ENCODE assay signal across 13 cellular contexts in the genomic region with DNA sequence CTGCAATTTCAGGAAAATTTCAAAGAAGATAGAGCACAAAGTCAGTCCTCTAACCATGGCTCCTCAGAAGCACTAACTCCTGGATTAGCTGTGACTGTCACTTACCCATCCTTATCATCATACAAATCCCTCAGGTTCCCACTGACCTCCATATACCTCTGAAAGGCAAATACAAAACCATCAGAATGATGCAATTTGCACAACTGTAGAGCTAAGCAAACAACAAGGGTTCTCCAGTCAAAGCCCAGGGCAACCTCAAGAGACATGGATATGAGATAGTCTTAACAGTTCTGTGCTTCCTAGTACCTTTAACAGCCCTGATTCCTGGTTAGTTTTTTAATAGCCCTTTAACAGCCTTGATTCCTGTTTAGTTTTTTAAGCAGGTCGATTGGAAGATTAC. TPM values are rescaled to one million over a fixed set of nuclear protein-coding genes. Genes with fewer than 3 reads are reported as not detected.
DNase-seq lines count a peak whose midpoint lies in the region; ATAC-seq and TF ChIP-seq lines count a peak whose summit lies in the region.
"Had no signal": no experiment of that assay in that cellular context is flagged by ENCODE, and none has a peak within 500 bp of the region (broad histone marks: within the 10 kb centered on the region; RNA-seq: fewer than 3 reads in every experiment).

No MANE protein-coding gene starts in this region.

- H3K9me3 Mint-ChIP-seq in natural killer cell treated with Interleukin-12 subunit alpha and Interleukin-12 subunit beta and Interleukin-15 and Interleukin-18, amount 100 ng/mL, for 72 hours = no peaks in the 10 kb centered on the region
- no peaks in the 10 kb centered on the region for H3K9me3 Mint-ChIP-seq in natural killer cell
- no peaks in the 10 kb centered on the region for H3K9me3 Mint-ChIP-seq in activated T-helper 17 cell treated with anti-CD3 and anti-CD28 coated beads, Interleukin-2, amount 50 U/mL, for 72 hours
- no peaks in the 10 kb centered on the region for H3K9me3 Mint-ChIP-seq in type B pancreatic cell

- DNase-seq in natural killer cell treated with Interleukin-12 subunit alpha and Interleukin-12 subunit beta and Interleukin-15 and Interleukin-18, amount 100 ng/mL, for 72 hours (ENCODE audit: low spot score) = no peak
- DNase-seq in natural killer cell (no peak), type B pancreatic cell (ENCODE audit: extremely low spot score, unreplicated experiment) (no peak), DMS153 (lab: John Stamatoyannopoulos, UW) (no peak)
- DNase-seq: activated CD4-positive, alpha-beta T cell treated with anti-CD3 and anti-CD28 coated beads for 4 hours; activated effector memory CD4-positive, alpha-beta T cell treated with Interleukin-2 at 50 U/mL for 16 hours; brain microvascular endothelial cell; NCI-H1092; NCI-H2171 had no signal

- H3K36me3 Mint-ChIP-seq in natural killer cell treated with Interleukin-12 subunit alpha and Interleukin-12 subunit beta and Interleukin-15 and Interleukin-18, amount 100 ng/mL, for 72 hours = peaks cover 16% of the 10 kb centered on the region
- peaks cover 12% of the 10 kb centered on the region for H3K36me3 Mint-ChIP-seq in natural killer cell
- peaks cover 74% of the 10 kb centered on the region for H3K36me3 Mint-ChIP-seq in activated T-helper 17 cell treated with anti-CD3 and anti-CD28 coated beads, Interleukin-2, amount 50 U/mL, for 72 hours (ENCODE audit: low read depth)
- peaks cover 24% of the 10 kb centered on the region for H3K36me3 Mint-ChIP-seq in type B pancreatic cell

- intact Hi-C loops in natural killer cell (cut with micrococcal nuclease) = no loop called here

- no peak for ATAC-seq in natural killer cell treated with Interleukin-12 subunit alpha and Interleukin-12 subunit beta and Interleukin-15 and Interleukin-18, amount 100 ng/mL, for 72 hours
- ATAC-seq in natural killer cell (no peak), GM21367 (IDR thresholded peaks at IDR 0.05; ENCODE audit: unreplicated experiment) (no peak)
- no peak for ATAC-seq in activated T-helper 17 cell treated with anti-CD3 and anti-CD28 coated beads, Interleukin-2, amount 50 U/mL, for 72 hours (replicated peaks)
- ATAC-seq: Right ventricle myocardium inferior had no signal

- no peak for TF ChIP-seq CTCF in natural killer cell (IDR thresholded peaks at IDR 0.05)
- no peak for TF ChIP-seq CTCF in type B pancreatic cell (conservative IDR thresholded peaks at IDR 0.05)

- peak overlapping the region in 1 of 2 donors; percentile 97 for H3K27ac Mint-ChIP-seq in natural killer cell treated with Interleukin-12 subunit alpha and Interleukin-12 subunit beta and Interleukin-15 and Interleukin-18, amount 100 ng/mL, for 72 hours
- H3K27ac Mint-ChIP-seq in natural killer cell (no peak overlapping the region), type B pancreatic cell (no peak overlapping the region)
- H3K27ac Mint-ChIP-seq in activated T-helper 17 cell treated with anti-CD3 and anti-CD28 coated beads, Interleukin-2, amount 50 U/mL, for 72 hours = no peak overlapping the region

- no peaks in the 10 kb centered on the region for H3K27me3 Mint-ChIP-seq in natural killer cell treated with Interleukin-12 subunit alpha and Interleukin-12 subunit beta and Interleukin-15 and Interleukin-18, amount 100 ng/mL, for 72 hours
- H3K27me3 Mint-ChIP-seq in natural killer cell (ENCODE audit: low read depth in 2 of 2) (no peaks in the 10 kb centered on the region), type B pancreatic cell (no peaks in the 10 kb centered on the region)
- no peaks in the 10 kb centered on the region for H3K27me3 Mint-ChIP-seq in activated T-helper 17 cell treated with anti-CD3 and anti-CD28 coated beads, Interleukin-2, amount 50 U/mL, for 72 hours

- H3K4me3 Mint-ChIP-seq in natural killer cell treated with Interleukin-12 subunit alpha and Interleukin-12 subunit beta and Interleukin-15 and Interleukin-18, amount 100 ng/mL, for 72 hours = peak overlapping the region; percentile 90
- H3K4me3 Mint-ChIP-seq in natural killer cell (no peak overlapping the region), type B pancreatic cell (peak overlapping the region; percentile 97)
- H3K4me3 Mint-ChIP-seq in activated T-helper 17 cell treated with anti-CD3 and anti-CD28 coated beads, Interleukin-2, amount 50 U/mL, for 72 hours = peak overlapping the region; percentile 95

- H3K4me1 Mint-ChIP-seq in natural killer cell treated with Interleukin-12 subunit alpha and Interleukin-12 subunit beta and Interleukin-15 and Interleukin-18, amount 100 ng/mL, for 72 hours (ENCODE audit: low read depth in 2 of 2) = peaks cover 12 to 20% of the 10 kb centered on the region in 2 donors
- peaks cover 16 to 38% of the 10 kb centered on the region in 2 donors for H3K4me1 Mint-ChIP-seq in natural killer cell
- H3K4me1 Mint-ChIP-seq in activated T-helper 17 cell treated with anti-CD3 and anti-CD28 coated beads, Interleukin-2, amount 50 U/mL, for 72 hours = peaks cover 16% of the 10 kb centered on the region
- H3K4me1 Mint-ChIP-seq in type B pancreatic cell (ENCODE audit: unreplicated experiment) = peaks cover 8% of the 10 kb centered on the region

RNA-seq across cellular contexts. Expression of a gene that starts 2.1 kb away (rescaled TPM):
- 100 to 1,000 TPM in 1 of 2 donors, 10 to 100 TPM in 1; 90.7 to 174 TPM for total RNA-seq in natural killer cell treated with Interleukin-12 subunit alpha and Interleukin-12 subunit beta and Interleukin-15 and Interleukin-18, amount 100 ng/mL, for 72 hours
- total RNA-seq in natural killer cell = 10 to 100 TPM; 48.7 to 75.8 (median 71.1) TPM
- 100 to 1,000 TPM in 1 of 2 donors, 10 to 100 TPM in 1; 77.5 to 129 TPM for total RNA-seq in activated T-helper 17 cell treated with anti-CD3 and anti-CD28 coated beads, Interleukin-2, amount 50 U/mL, for 72 hours
- 56.1 and 86.5 TPM in 2 replicates for total RNA-seq in type B pancreatic cell (ENCODE audit: low replicate concordance)

RNA-seq across cellular contexts. Expression of a gene that starts 17.6 kb away (rescaled TPM):
- 10 to 100 TPM; 24.5 TPM for total RNA-seq in natural killer cell treated with Interleukin-12 subunit alpha and Interleukin-12 subunit beta and Interleukin-15 and Interleukin-18, amount 100 ng/mL, for 72 hours
- total RNA-seq in natural killer cell = 10 to 100 TPM; 49.3 to 82.6 (median 53.6) TPM
- total RNA-seq in activated T-helper 17 cell treated with anti-CD3 and anti-CD28 coated beads, Interleukin-2, amount 50 U/mL, for 72 hours = 10 to 100 TPM in 1 of 2 donors, 1 to 10 TPM in 1; 8.6 to 15.5 TPM
- total RNA-seq in type B pancreatic cell (ENCODE audit: low replicate concordance) = 7.0 and 25.1 TPM in 2 replicates

RNA-seq across cellular contexts. Expression of a gene that starts 24.9 kb away (rescaled TPM):
- 10 to 100 TPM; 59.9 to 60.0 TPM for total RNA-seq in natural killer cell treated with Interleukin-12 subunit alpha and Interleukin-12 subunit beta and Interleukin-15 and Interleukin-18, amount 100 ng/mL, for 72 hours
- total RNA-seq in natural killer cell (10 to 100 TPM; 13.4 to 20.7 (median 19.2) TPM), type B pancreatic cell (ENCODE audit: low replicate concordance) (22.7 and 33.1 TPM in 2 replicates)
- 10 to 100 TPM; 41.1 to 60.8 TPM for total RNA-seq in activated T-helper 17 cell treated with anti-CD3 and anti-CD28 coated beads, Interleukin-2, amount 50 U/mL, for 72 hours

RNA-seq across cellular contexts. Expression of a gene that starts 40.8 kb away (rescaled TPM):
- 10 to 100 TPM; 48.1 to 86.0 TPM for total RNA-seq in natural killer cell treated with Interleukin-12 subunit alpha and Interleukin-12 subunit beta and Interleukin-15 and Interleukin-18, amount 100 ng/mL, for 72 hours
- total RNA-seq in natural killer cell = 10 to 100 TPM; 34.0 to 66.2 (median 54.7) TPM
- total RNA-seq in activated T-helper 17 cell treated with anti-CD3 and anti-CD28 coated beads, Interleukin-2, amount 50 U/mL, for 72 hours = 10 to 100 TPM; 21.6 to 26.9 TPM
- 16.1 and 19.3 TPM in 2 replicates for total RNA-seq in type B pancreatic cell (ENCODE audit: low replicate concordance)

RNA-seq across cellular contexts. Expression of a gene that starts 58.9 kb away (rescaled TPM):
- under 1 TPM; 0.50 to 0.93 TPM for total RNA-seq in natural killer cell treated with Interleukin-12 subunit alpha and Interleukin-12 subunit beta and Interleukin-15 and Interleukin-18, amount 100 ng/mL, for 72 hours
- total RNA-seq in natural killer cell (under 1 TPM in 2 of 3 donors, not detected in 1; 0.12 to 0.15 TPM), type B pancreatic cell (ENCODE audit: low replicate concordance) (0.69 and 2.8 TPM in 2 replicates)
- total RNA-seq in activated T-helper 17 cell treated with anti-CD3 and anti-CD28 coated beads, Interleukin-2, amount 50 U/mL, for 72 hours = under 1 TPM; 0.11 TPM
- total RNA-seq: H4 had no signal
